Comparison of ENCODE assay signal across 18 cellular contexts in genomic region chr1:21926065-21926464, GRCh38. TPM values are rescaled to one million over a fixed set of nuclear protein-coding genes. Genes with fewer than 3 reads are reported as not detected.
DNase-seq lines count a peak whose midpoint lies in the region; ATAC-seq and TF ChIP-seq lines count a peak whose summit lies in the region.
"Had no signal": no experiment of that assay in that cellular context is flagged by ENCODE, and none has a peak within 500 bp of the region (broad histone marks: within the 10 kb centered on the region; RNA-seq: fewer than 3 reads in every experiment).

No MANE protein-coding gene starts in this region.

- ATAC-seq in mucosa of descending colon (peak; percentile 4), GM21786 (IDR thresholded peaks at IDR 0.05; ENCODE audit: unreplicated experiment) (no peak)
- ATAC-seq: GM23338; stimulated activated naive CD8-positive, alpha-beta T cell treated with anti-CD3 and anti-CD28 coated beads, Interleukin-15, Interleukin-2, amounts not matched to agents 100 U/mL and 50 U/mL, for 24 hours had no signal

- peaks cover 62% of the 10 kb centered on the region for H3K36me3 Mint-ChIP-seq in Calu3 (ENCODE audit: insufficient read depth, unreplicated experiment)
- H3K36me3 Mint-ChIP-seq: activated naive CD8-positive, alpha-beta T cell treated with anti-CD3 and anti-CD28 coated beads for 36 hours had no signal

- H3K27ac ChIP-seq in colonic mucosa = peak overlapping the region; percentile 88
- H3K27ac ChIP-seq in stomach smooth muscle (ENCODE audit: low read length) = peak overlapping the region; percentile 95

- BruUV-seq in Calu3 (replicated peaks; lab: Mats Ljungman, UMichigan) = no TSS peak

- H3K27me3 ChIP-seq in colonic mucosa (no peaks in the 10 kb centered on the region), stomach smooth muscle (ENCODE audit: control insufficient read depth in 1 of 2, insufficient read depth in 2 of 2, low read length in 2 of 2) (no peaks in the 10 kb centered on the region)

- H3K27me3 Mint-ChIP-seq in Calu3 (ENCODE audit: unreplicated experiment) = no peaks in the 10 kb centered on the region
- H3K27me3 Mint-ChIP-seq: activated naive CD8-positive, alpha-beta T cell treated with anti-CD3 and anti-CD28 coated beads for 36 hours had no signal

- H3K9me3 Mint-ChIP-seq in Calu3 (ENCODE audit: low read depth, unreplicated experiment) = no peaks in the 10 kb centered on the region
- H3K9me3 Mint-ChIP-seq: activated B cell treated with CpG ODN at 0.5 μM for 24 hours; activated naive CD8-positive, alpha-beta T cell treated with anti-CD3 and anti-CD28 coated beads for 36 hours; GM23338 had no signal

- CTCF ChIA-PET in Calu3 (lab: Charles Lee) = no interaction called here

- TF ChIP-seq CTCF in Calu3 (IDR thresholded peaks at IDR 0.05; ENCODE audit: unreplicated experiment) (no peak), colonic mucosa (IDR thresholded peaks at IDR 0.05) (no peak), mucosa of descending colon (IDR thresholded peaks at IDR 0.05) (no peak)

- H3K4me3 ChIP-seq in colonic mucosa (no peak overlapping the region), mucosa of descending colon (no peak overlapping the region), stomach smooth muscle (ENCODE audit: low read length in 2 of 2) (peak overlapping the region; percentile 15 to 30)
- H3K4me3 ChIP-seq: GM23338 had no signal

- H3K27ac Mint-ChIP-seq in Calu3 (ENCODE audit: unreplicated experiment) = peak overlapping the region; percentile 75
- H3K27ac Mint-ChIP-seq: activated B cell treated with CpG ODN at 0.5 μM for 24 hours; activated naive CD8-positive, alpha-beta T cell treated with anti-CD3 and anti-CD28 coated beads for 36 hours; GM23338 had no signal

- H3K9ac ChIP-seq in colonic mucosa (ENCODE audit: low read depth in 2 of 2, low read length in 2 of 2) (peak overlapping the region in 1 of 2 donors; percentile 48), stomach smooth muscle (ENCODE audit: low read length in 2 of 2) (peak overlapping the region; percentile 64 to 70)

- intact Hi-C loops in Calu3 (cut with micrococcal nuclease; ENCODE audit: unreplicated experiment) (no loop called here), colonic mucosa (cut with DNase I) (no loop called here), mucosa of descending colon (cut with DNase I, micrococcal nuclease) (no loop called here)

- H3K4me1 Mint-ChIP-seq in Calu3 (ENCODE audit: low read depth, unreplicated experiment) = peaks cover 59% of the 10 kb centered on the region
- H3K4me1 Mint-ChIP-seq: activated B cell treated with CpG ODN at 0.5 μM for 24 hours; activated naive CD8-positive, alpha-beta T cell treated with anti-CD3 and anti-CD28 coated beads for 36 hours had no signal

- H3K9me3 ChIP-seq in colonic mucosa (no peaks in the 10 kb centered on the region), mucosa of descending colon (no peaks in the 10 kb centered on the region), stomach smooth muscle (ENCODE audit: control insufficient read depth in 2 of 2, low read length in 2 of 2) (no peaks in the 10 kb centered on the region)

- H3K36me3 ChIP-seq in colonic mucosa (no peaks in the 10 kb centered on the region), mucosa of descending colon (ENCODE audit: low read depth) (no peaks in the 10 kb centered on the region), stomach smooth muscle (ENCODE audit: control insufficient read depth in 2 of 2, insufficient read depth in 2 of 2, low read length in 2 of 2) (peaks cover 2 to 3% of the 10 kb centered on the region in 2 donors)

- DNase-seq in Calu3 (no peak), colonic mucosa (no peak), mucosa of descending colon (no peak), foreskin melanocyte (no peak), NCI-H1105 (lab: John Stamatoyannopoulos, UW) (no peak)
- no peak for DNase-seq in activated CD4-positive, CD25-positive, alpha-beta regulatory T cell (lab: John Stamatoyannopoulos, UW)
- DNase-seq: activated B cell treated with CpG ODN at 0.5 μM for 24 hours; activated CD8-positive, alpha-beta memory T cell treated with anti-CD3 and anti-CD28 coated beads, Interleukin-2, amount 50 U/mL, for 48 hours; activated naive CD8-positive, alpha-beta T cell treated with anti-CD3 and anti-CD28 coated beads for 36 hours; midbrain; NCI-H1105 treated with DMSO at 0.1 percent for 48 hours; NCI-H345; stimulated activated naive CD8-positive, alpha-beta T cell treated with anti-CD3 and anti-CD28 coated beads, Interleukin-15, Interleukin-2, amounts not matched to agents 100 U/mL and 50 U/mL, for 24 hours; SW 1271 had no signal

- H3K4me3 Mint-ChIP-seq in Calu3 (ENCODE audit: low read depth, unreplicated experiment) = no peak overlapping the region
- H3K4me3 Mint-ChIP-seq: activated B cell treated with CpG ODN at 0.5 μM for 24 hours; activated naive CD8-positive, alpha-beta T cell treated with anti-CD3 and anti-CD28 coated beads for 36 hours; GM23338 had no signal

- peaks cover 28% of the 10 kb centered on the region for H3K4me1 ChIP-seq in colonic mucosa
- H3K4me1 ChIP-seq in mucosa of descending colon (ENCODE audit: low read depth) = peaks cover 50% of the 10 kb centered on the region
- H3K4me1 ChIP-seq in stomach smooth muscle (ENCODE audit: control insufficient read depth, insufficient read depth, low read length) = peaks cover 84% of the 10 kb centered on the region

RNA-seq across cellular contexts. Expression of gene HSPG2, which starts 11.0 kb away (rescaled TPM):
- total RNA-seq in Calu3 (2022) (397 and 398 TPM in 2 replicates), colonic mucosa (100 to 1,000 TPM; 148 to 152 TPM), mucosa of descending colon (100 to 1,000 TPM; 142 to 436 (median 197) TPM)

RNA-seq across cellular contexts. Expression of gene CELA3B, which starts 50.8 kb away (rescaled TPM):
- not detected in 2 replicates for total RNA-seq in Calu3 (2022)
- 10 to 100 TPM in 1 of 2 donors, under 1 TPM in 1; 0.42 to 16.7 TPM for total RNA-seq in colonic mucosa
- total RNA-seq in mucosa of descending colon = 1 to 10 TPM in 1 of 3 donors, under 1 TPM in 2; 0.35 to 3.5 (median 0.70) TPM
- total RNA-seq: activated B cell treated with CpG ODN at 0.5 μM for 24 hours; activated naive CD8-positive, alpha-beta T cell treated with anti-CD3 and anti-CD28 coated beads for 36 hours; cerebellum; GM23338 had no signal

Comparison
In these comparisons a context has a peak if more than half of its experiments do, and no peak if none do; other contexts are left out.
1. H3K4me3 ChIP-seq: peak in stomach smooth muscle (2 of 2); none in colonic mucosa (single experiment) and mucosa of descending colon (single experiment).